In the genomic region with DNA sequence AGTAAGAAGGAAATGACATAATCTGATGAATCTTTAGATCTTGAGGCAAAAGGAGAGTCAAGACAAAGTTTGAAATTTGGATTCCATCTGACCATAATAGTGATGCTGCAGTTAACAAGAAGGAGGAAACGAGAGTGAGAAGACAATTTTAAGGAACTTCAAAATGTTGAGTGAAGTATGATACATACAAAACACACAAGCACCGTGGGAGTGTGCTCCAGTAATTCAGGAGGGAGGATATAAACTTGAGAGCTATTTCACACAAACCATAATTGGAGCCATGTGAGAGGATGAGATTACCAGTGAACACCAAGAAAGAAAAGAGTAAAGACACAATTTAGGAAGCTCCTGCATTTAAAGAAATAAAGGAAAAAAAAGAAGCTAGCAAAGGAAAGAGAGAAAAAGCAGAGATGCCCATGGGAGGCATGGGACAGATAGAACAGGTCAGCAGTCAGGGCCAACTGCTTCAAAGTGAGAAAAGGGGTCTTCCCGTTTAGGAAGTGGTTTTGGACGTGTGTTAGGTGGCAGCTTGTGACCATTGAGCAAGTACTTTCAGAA, we compare ENCODE assay signal across 11 cellular contexts.
DNase-seq lines count a peak whose midpoint lies in the region; ATAC-seq, FAIRE-seq and TF ChIP-seq lines count a peak whose summit lies in the region.
"Had no signal": no experiment of that assay in that cellular context is flagged by ENCODE, and none has a peak within 500 bp of the region (broad histone marks: within the 10 kb centered on the region; RNA-seq: fewer than 3 reads in every experiment).

No MANE protein-coding gene starts in this region.

- ATAC-seq in GM19463 (IDR thresholded peaks at IDR 0.05; ENCODE audit: unreplicated experiment) (peak; percentile 67), HG03064 (IDR thresholded peaks at IDR 0.05; ENCODE audit: low read depth, unreplicated experiment) (peak; percentile 69)
- ATAC-seq: left cardiac atrium; stimulated activated naive CD8-positive, alpha-beta T cell treated with anti-CD3 and anti-CD28 coated beads, Interleukin-15, Interleukin-2, amounts not matched to agents 100 U/mL and 50 U/mL, for 24 hours had no signal

- peak; percentile 6 for DNase-seq in GM10266 (ENCODE audit: extremely low spot score)
- DNase-seq in NOMO-1 treated with dmso at 0.1 percent for 144 hours (lab: John Stamatoyannopoulos, UW; ENCODE audit: unreplicated experiment), result peak; percentile 74
- DNase-seq in NCI-H526 treated with DMSO at 0.1 percent for 48 hours (lab: John Stamatoyannopoulos, UW), result no peak
- DNase-seq in SHP77 (lab: John Stamatoyannopoulos, UW), result no peak
- no peak for DNase-seq in GM19239 (ENCODE audit: insufficient read length, low spot score)
- DNase-seq in stimulated activated CD4-positive, alpha-beta T cell treated with anti-CD3 and anti-CD28 coated beads, Interleukin-2, amount 100 ng/mL, for 48 hours, result no peak
- DNase-seq: left cardiac atrium; NCI-H1105; stimulated activated naive CD8-positive, alpha-beta T cell treated with anti-CD3 and anti-CD28 coated beads, Interleukin-15, Interleukin-2, amounts not matched to agents 100 U/mL and 50 U/mL, for 24 hours had no signal

- no peak for TF ChIP-seq CTCF in GM10266 (IDR thresholded peaks at IDR 0.05; ENCODE audit: control insufficient read depth, insufficient read depth, low read depth, missing control alignments)

- FAIRE-seq in GM19239 (lab: Jason Lieb, UNC), result no peak

Comparison
In these comparisons a context has a peak if more than half of its experiments do, and no peak if none do; other contexts are left out.
1. DNase-seq: peak in GM10266 (single experiment) and NOMO-1 treated with dmso at 0.1 percent for 144 hours (single experiment); none in NCI-H526 treated with DMSO at 0.1 percent for 48 hours (single experiment), SHP77 (0 of 2), GM19239 (single experiment) and stimulated activated CD4-positive, alpha-beta T cell treated with anti-CD3 and anti-CD28 coated beads, Interleukin-2, amount 100 ng/mL, for 48 hours (0 of 2).